ENCODE assay signal across 14 cellular contexts in the genomic region with DNA sequence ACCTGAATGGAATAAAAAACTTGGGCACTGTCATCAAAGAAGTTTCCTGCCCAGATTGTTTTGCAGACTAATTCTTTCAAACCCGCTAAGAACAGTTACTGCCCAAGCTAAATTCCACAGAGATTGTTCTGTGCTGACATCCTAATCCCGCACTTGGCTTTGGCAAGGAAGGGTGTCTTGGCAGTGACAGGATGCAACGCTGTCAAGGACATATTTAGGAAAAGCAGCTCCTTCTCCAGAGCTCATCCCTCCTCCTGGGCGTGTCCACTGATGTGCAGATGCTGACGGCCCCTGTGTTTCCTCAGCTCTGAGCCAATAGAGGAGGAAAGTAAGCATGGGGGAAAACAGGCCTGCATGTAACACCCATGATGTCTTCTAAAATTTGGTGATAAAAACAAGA.
DNase-seq lines count a peak whose midpoint lies in the region; ATAC-seq, FAIRE-seq and TF ChIP-seq lines count a peak whose summit lies in the region.
"Had no signal": no experiment of that assay in that cellular context is flagged by ENCODE, and none has a peak within 500 bp of the region (broad histone marks: within the 10 kb centered on the region; RNA-seq: fewer than 3 reads in every experiment).

No MANE protein-coding gene starts in this region.

- H3K36me3 ChIP-seq in spleen (no peaks in the 10 kb centered on the region), pancreas (no peaks in the 10 kb centered on the region)

- TF ChIP-seq POLR2A in spleen (IDR thresholded peaks at IDR 0.05) = no peak
- no peak for TF ChIP-seq POLR2A in GM12892 (IDR thresholded peaks at IDR 0.05; ENCODE audit: low read depth, low read length)

- H3K9me3 ChIP-seq in spleen (no peaks in the 10 kb centered on the region), pancreas (no peaks in the 10 kb centered on the region)

- DNase-seq in ELR (ENCODE audit: low read depth) (peak; percentile 28), astrocyte of the spinal cord (ENCODE audit: low read depth, low spot score) (peak; percentile 22), hepatic stellate cell (ENCODE audit: low spot score) (peak; percentile 68), stromal cell of bone marrow (ENCODE audit: low read depth) (peak; percentile 39), spleen (no peak), kidney glomerular epithelial cell (lab: John Stamatoyannopoulos, UW) (no peak), GM12892 (ENCODE audit: insufficient read length) (no peak), pancreas (no peak)
- DNase-seq: activated CD4-positive, alpha-beta memory T cell treated with anti-CD3 and anti-CD28 coated beads, Interleukin-2, amount 10 ng/mL, durations not matched to agents 7 days and 5 days; activated naive CD4-positive, alpha-beta T cell treated with anti-CD3 and anti-CD28 coated beads for 36 hours; NCI-H1092; NCI-H748 treated with DMSO at 0.1 percent for 48 hours; stimulated activated CD4-positive, alpha-beta T cell treated with anti-CD3 and anti-CD28 coated beads, Interleukin-2, amount 100 ng/mL, for 24 hours; SW 1271 had no signal

- FAIRE-seq in GM12892 (lab: Jason Lieb, UNC) = no peak
- no peak for FAIRE-seq in pancreas (lab: Jason Lieb, UNC)

- H3K4me3 ChIP-seq in astrocyte of the spinal cord (ENCODE audit: low read depth, low read length) (no peak overlapping the region), spleen (no peak overlapping the region), pancreas (no peak overlapping the region)

- H3K4me1 ChIP-seq in spleen (peaks cover 0 to 6% (median 0%) of the 10 kb centered on the region in 6 donors), pancreas (peaks cover 4 to 17% (median 8%) of the 10 kb centered on the region in 3 donors)

- WGBS in spleen, 5 donors = 54 to 74% (median 68%) methylated on average over 5 of the region's 5 CpGs
- 79 to 87% methylated on average over 5 of the region's 5 CpGs for WGBS in pancreas, 2 donors

- TF ChIP-seq CTCF in astrocyte of the spinal cord (IDR thresholded peaks at IDR 0.05; ENCODE audit: low read depth, low read length) (no peak), spleen (IDR thresholded peaks at IDR 0.05 in 8 of 11, conservative IDR thresholded peaks at IDR 0.05 in 3 of 11) (no peak), pancreas (IDR thresholded peaks at IDR 0.05) (no peak)

- ATAC-seq in pancreas = no peak

- intact Hi-C loops in spleen (cut with DNase I; ENCODE audit: low total_unique reads) = no loop called here
- intact Hi-C loops in pancreas (cut with DNase I) = no loop called here

- H3K27ac ChIP-seq in spleen = no peak overlapping the region
- no peak overlapping the region for H3K27ac ChIP-seq in pancreas

- no peaks in the 10 kb centered on the region for H3K27me3 ChIP-seq in spleen (replicated peaks in 1 of 7)
- no peaks in the 10 kb centered on the region for H3K27me3 ChIP-seq in pancreas

- in situ Hi-C loops in astrocyte of the spinal cord (cut with HindIII; ENCODE audit: low sequenced_read_pairs) = no loop called here

Comparison
In these comparisons a context has a peak if more than half of its experiments do, and no peak if none do; other contexts are left out.
1. DNase-seq: peak in ELR (single experiment), astrocyte of the spinal cord (single experiment), hepatic stellate cell (single experiment) and stromal cell of bone marrow (single experiment); none in spleen (single experiment), kidney glomerular epithelial cell (single experiment), GM12892 (single experiment) and pancreas (0 of 6).